ENCODE assay signal across 17 cellular contexts in genomic region chr9:136368190-136368589, GRCh38. TPM values are rescaled to one million over a fixed set of nuclear protein-coding genes. Genes with fewer than 3 reads are reported as not detected.
DNase-seq lines count a peak whose midpoint lies in the region; ATAC-seq, FAIRE-seq and TF ChIP-seq lines count a peak whose summit lies in the region.
"Had no signal": no experiment of that assay in that cellular context is flagged by ENCODE, and none has a peak within 500 bp of the region (broad histone marks: within the 10 kb centered on the region; RNA-seq: fewer than 3 reads in every experiment).

No MANE protein-coding gene starts in this region.

- no peak for TF ChIP-seq POLR2A in HepG2 (IDR thresholded peaks at IDR 0.05; ENCODE audit: insufficient read depth in 1 of 2, low read depth in 2 of 2, low read length in 2 of 2)
- TF ChIP-seq POLR2A in right lobe of liver (IDR thresholded peaks at IDR 0.05): no peak

- H2BK120ac ChIP-seq in neuronal stem cell (ENCODE audit: low read depth, low read length): no peak overlapping the region

- H3K9ac ChIP-seq in HepG2 (ENCODE audit: insufficient read depth, low read depth, low read length): no peak overlapping the region
- H3K9ac ChIP-seq in neuronal stem cell (ENCODE audit: low read depth, low read length, poor library complexity): peak overlapping the region; percentile 50

- no peak overlapping the region for H3K14ac ChIP-seq in neuronal stem cell (ENCODE audit: low read length)

- no peak overlapping the region for H3K4me2 ChIP-seq in HepG2 (ENCODE audit: low read depth, low read length)
- no peak overlapping the region for H3K4me2 ChIP-seq in neuronal stem cell (ENCODE audit: insufficient read depth, low read length, poor library complexity, severe bottlenecking)
- H3K4me2 ChIP-seq: PC-9 had no signal

- H2AK5ac ChIP-seq in neuronal stem cell (ENCODE audit: low read depth, low read length): peak overlapping the region; percentile 63

- intact Hi-C loops in HepG2 (cut with micrococcal nuclease; ENCODE audit: unreplicated experiment) (no loop called here), right lobe of liver (cut with DNase I) (no loop called here)

- H3K18ac ChIP-seq in neuronal stem cell (ENCODE audit: low read length): peak overlapping the region; percentile 71

- in situ Hi-C loops in HepG2 (cut with HindIII; ENCODE audit: extremely low pct_ligation_motif_present, low pct_unique_long_range_greater_than_20kb): no loop called here

- H3K27me3 ChIP-seq in HepG2 (ENCODE audit: control insufficient read depth in 1 of 2, insufficient read depth in 2 of 2, low read length in 2 of 2) (no peaks in the 10 kb centered on the region; a peak in 1 of 5 replicates), right lobe of liver (no peaks in the 10 kb centered on the region), neuronal stem cell (ENCODE audit: control insufficient read depth in 3 of 3, insufficient read depth in 3 of 3, low read depth in 1 of 3, low read length in 3 of 3) (peaks cover 0 to 2% (median 0%) of the 10 kb centered on the region in 3 experiments)
- H3K27me3 ChIP-seq: BE2C had no signal

- H3K4me1 ChIP-seq in HepG2 (ENCODE audit: insufficient read depth, low read length) (peaks cover 26% of the 10 kb centered on the region), right lobe of liver (peaks cover 2 to 19% (median 5%) of the 10 kb centered on the region in 4 donors), neuronal stem cell (ENCODE audit: control insufficient read depth in 2 of 2, insufficient read depth in 1 of 2, low read depth in 1 of 2, low read length in 2 of 2) (peaks cover 11 to 18% of the 10 kb centered on the region in 2 donors)

- H4K20me1 ChIP-seq in HepG2 (ENCODE audit: insufficient read depth, low read length): no peaks in the 10 kb centered on the region

- H2BK5ac ChIP-seq in neuronal stem cell (ENCODE audit: low read length): no peak overlapping the region

- no peak overlapping the region for H3K4ac ChIP-seq in neuronal stem cell (ENCODE audit: low read length)

- ATAC-seq in HepG2 (no peak), right lobe of liver (no peak)
- ATAC-seq: SK-N-SH treated with all-trans-retinoic acid at 6 μM for 48 hours had no signal

- no peak for TF ChIP-seq CTCF in HepG2 (CRISPR knock-in tag; IDR thresholded peaks at IDR 0.05)
- no peak for TF ChIP-seq CTCF in right lobe of liver (IDR thresholded peaks at IDR 0.05)

- CTCF ChIA-PET in HepG2 (lab: Yijun Ruan, JAX; ENCODE audit: low intra/inter-chr PET ratio, low total read pairs): no interaction called here

- FAIRE-seq in HepG2 (lab: Jason Lieb, UNC): no peak

- H3K27ac ChIP-seq in HepG2 (ENCODE audit: extremely low read length, insufficient read depth, low read length): no peak overlapping the region
- no peak overlapping the region for H3K27ac ChIP-seq in right lobe of liver
- H3K27ac ChIP-seq in neuronal stem cell (replicated peaks; ENCODE audit: low read length): no peak overlapping the region
- H3K27ac ChIP-seq: PC-9, RWPE1 had no signal

- TF ChIP-seq RAD21 in HepG2 (CRISPR knock-in tag; IDR thresholded peaks at IDR 0.05): no peak

- H3K23ac ChIP-seq in neuronal stem cell (ENCODE audit: low read depth, low read length, poor library complexity): peak overlapping the region; percentile 93

- 100% methylated on average over 6 of the region's 18 CpGs for WGBS in HepG2 (ENCODE audit: low lambda C conversion rate)
- WGBS in right lobe of liver (ENCODE audit: insufficient coverage, low coverage, low lambda C conversion rate, missing lambda C conversion rate): 80% methylated on average over 1 of the region's 18 CpGs
- WGBS in neuronal stem cell (ENCODE audit: extremely low coverage in 2 of 2, insufficient read length in 2 of 2, insufficient replicate concordance in 1 of 2), 2 donors: no CpG with 5 or more reads among the region's 18 CpGs

- H4K91ac ChIP-seq in neuronal stem cell (ENCODE audit: low read depth, low read length, poor library complexity): no peak overlapping the region

- POLR2A ChIA-PET in HepG2 (lab: Yijun Ruan, JAX): no interaction called here

- H3K4me3 ChIP-seq in HepG2 (replicated peaks in 1 of 3; ENCODE audit: insufficient read depth in 1 of 3, low read depth in 2 of 3, low read length in 3 of 3) (no peak overlapping the region), right lobe of liver (no peak overlapping the region), neuronal stem cell (ENCODE audit: low read length in 2 of 2) (no peak overlapping the region)
- H3K4me3 ChIP-seq: PC-9 had no signal

- no peak for TF ChIP-seq EP300 in HepG2 (IDR thresholded peaks at IDR 0.05; ENCODE audit: low read depth in 2 of 2, low read length in 2 of 2)
- no peak for TF ChIP-seq EP300 in HepG2 (CRISPR knock-in tag; IDR thresholded peaks at IDR 0.05; ENCODE audit: borderline replicate concordance)

- peaks cover 0 to 2% of the 10 kb centered on the region in 2 experiments; a peak in 1 of 5 replicates for H3K36me3 ChIP-seq in HepG2 (replicated peaks in 1 of 2; ENCODE audit: control insufficient read depth in 1 of 2, insufficient read depth in 2 of 2, low read length in 2 of 2)
- H3K36me3 ChIP-seq in right lobe of liver: no peaks in the 10 kb centered on the region
- peaks cover 0 to 3% of the 10 kb centered on the region in 2 donors for H3K36me3 ChIP-seq in neuronal stem cell (replicated peaks in 1 of 2; ENCODE audit: control insufficient read depth in 2 of 2, insufficient read depth in 2 of 2, low read length in 2 of 2)

- no peaks in the 10 kb centered on the region for H3K79me2 ChIP-seq in HepG2 (ENCODE audit: insufficient read depth, low read length)

- no peak overlapping the region for H2BK15ac ChIP-seq in neuronal stem cell (ENCODE audit: low read length)

- H3K79me1 ChIP-seq in neuronal stem cell (ENCODE audit: low read depth, low read length): peaks cover 6% of the 10 kb centered on the region

- no peak overlapping the region for H2BK12ac ChIP-seq in neuronal stem cell (ENCODE audit: low read length)

- H3K9me3 ChIP-seq in HepG2 (ENCODE audit: low read length): no peaks in the 10 kb centered on the region
- H3K9me3 ChIP-seq in right lobe of liver: no peaks in the 10 kb centered on the region
- peaks cover 0 to 3% of the 10 kb centered on the region in 2 donors for H3K9me3 ChIP-seq in neuronal stem cell (replicated peaks in 1 of 2; ENCODE audit: control insufficient read depth in 2 of 2, insufficient read depth in 1 of 2, low read depth in 1 of 2, low read length in 2 of 2)
- H3K9me3 ChIP-seq: BE2C had no signal

- BruUV-seq in HepG2 (replicated peaks; lab: Mats Ljungman, UMichigan): no TSS peak

- DNase-seq in HepG2 (ENCODE audit: low spot score) (no peak), right lobe of liver (no peak), neuronal stem cell (ENCODE audit: low spot score) (no peak), anterior cingulate cortex (lab: John Stamatoyannopoulos, UW) (no peak)
- DNase-seq: BE2C; CD4-positive, alpha-beta memory T cell; DMS153; GDM1; H9; NCI-H187; NCI-H2227 treated with DMSO at 0.1 percent for 48 hours; NCI-H510A treated with DMSO at 0.1 percent for 48 hours; NCI-H774; PC-9; SIG-M5 had no signal

- H2AFZ ChIP-seq in HepG2 (ENCODE audit: low read length): no peak overlapping the region
- no peak overlapping the region for H2AFZ ChIP-seq in neuronal stem cell (ENCODE audit: low read length)
- H2AFZ ChIP-seq: PC-9 had no signal

- no peak overlapping the region for H4K8ac ChIP-seq in neuronal stem cell (ENCODE audit: low read depth, low read length)

RNA-seq across cellular contexts. Expression of gene DNLZ, which starts 4.6 kb away (rescaled TPM):
- 5.4 and 8.0 TPM in 2 replicates for total RNA-seq in HepG2 (2016; rRNA removed; fragmentation: Illumina TruSeq; extraction: Trizol)
- 8.5 and 9.7 TPM in 2 replicates for total RNA-seq in HepG2 (2016; cell fraction: cytosol; rRNA removed; fragmentation: Illumina TruSeq; extraction: Trizol; ENCODE audit: low read depth)
- total RNA-seq in HepG2 (2016; cell fraction: insoluble cytoplasmic fraction; rRNA removed; fragmentation: Illumina TruSeq; extraction: Trizol): 5.7 and 10.6 TPM in 2 replicates
- 8.2 and 10.5 TPM in 2 replicates for total RNA-seq in HepG2 (2016; cell fraction: membrane; rRNA removed; fragmentation: Illumina TruSeq; extraction: Trizol)
- 2.7 and 3.8 TPM in 2 replicates for total RNA-seq in HepG2 (2016; cell fraction: nucleus; rRNA removed; fragmentation: Illumina TruSeq; extraction: Trizol)
- 3.4 and 4.5 TPM in 2 replicates for polyA plus RNA-seq in HepG2 (2011; rRNA removed)
- polyA plus RNA-seq in HepG2 (2011; cell fraction: cytosol; rRNA removed): 1.9 and 8.6 TPM in 2 replicates
- polyA plus RNA-seq in HepG2 (2011; cell fraction: nucleus; rRNA removed): 4.9 and 10.5 TPM in 2 replicates
- polyA plus RNA-seq in HepG2 (2012): 1.9 and 2.8 TPM in 2 replicates
- 8.4 and 8.5 TPM in 2 replicates for polyA plus RNA-seq in HepG2 (2016; cell fraction: cytosol; fragmentation: Illumina TruSeq; extraction: Trizol; ENCODE audit: low read depth)
- 4.0 and 5.1 TPM in 2 replicates for polyA plus RNA-seq in HepG2 (2016; cell fraction: insoluble cytoplasmic fraction; fragmentation: Illumina TruSeq; extraction: Trizol; ENCODE audit: low read depth)
- polyA plus RNA-seq in HepG2 (2016; cell fraction: membrane; fragmentation: Illumina TruSeq; extraction: Trizol; ENCODE audit: low read depth): 6.4 and 6.8 TPM in 2 replicates
- polyA plus RNA-seq in HepG2 (2016; cell fraction: nucleus; fragmentation: Illumina TruSeq; extraction: Trizol; ENCODE audit: insufficient read depth, low read depth): 5.5 and 7.2 TPM in 2 replicates
- polyA minus RNA-seq in HepG2 (2011; rRNA and poly(A)+ RNA removed; ENCODE audit: low replicate concordance): 0.90 and 2.5 TPM in 2 replicates
- 1.3 TPM in 1 of 2 replicates, not detected in the other for polyA minus RNA-seq in HepG2 (2011; cell fraction: cytosol; rRNA and poly(A)+ RNA removed)
- polyA minus RNA-seq in HepG2 (2011; cell fraction: nucleus; rRNA and poly(A)+ RNA removed): 2.6 and 2.8 TPM in 2 replicates
- total RNA-seq in right lobe of liver: 10 to 100 TPM in 3 of 6 experiments, 1 to 10 TPM in 3; 5.0 to 26.0 (median 10.4) TPM
- polyA plus RNA-seq in neuronal stem cell (2013, experiment 1 of 2): 6.7 TPM
- polyA plus RNA-seq in neuronal stem cell (2013, experiment 2 of 2): 6.9 TPM

RNA-seq across cellular contexts. Expression of gene CARD9, which starts 5.3 kb away (rescaled TPM):
- 3.6 and 7.4 TPM in 2 replicates for total RNA-seq in HepG2 (2016; rRNA removed; fragmentation: Illumina TruSeq; extraction: Trizol)
- 2.1 TPM in 2 replicates for total RNA-seq in HepG2 (2016; cell fraction: cytosol; rRNA removed; fragmentation: Illumina TruSeq; extraction: Trizol; ENCODE audit: low read depth)
- 3.4 and 7.7 TPM in 2 replicates for total RNA-seq in HepG2 (2016; cell fraction: insoluble cytoplasmic fraction; rRNA removed; fragmentation: Illumina TruSeq; extraction: Trizol)
- 1.7 and 2.5 TPM in 2 replicates for total RNA-seq in HepG2 (2016; cell fraction: membrane; rRNA removed; fragmentation: Illumina TruSeq; extraction: Trizol)
- total RNA-seq in HepG2 (2016; cell fraction: nucleus; rRNA removed; fragmentation: Illumina TruSeq; extraction: Trizol): 7.9 and 8.9 TPM in 2 replicates
- 3.3 and 7.2 TPM in 2 replicates for polyA plus RNA-seq in HepG2 (2011; rRNA removed)
- 1.3 and 2.2 TPM in 2 replicates for polyA plus RNA-seq in HepG2 (2011; cell fraction: cytosol; rRNA removed)
- polyA plus RNA-seq in HepG2 (2011; cell fraction: nucleus; rRNA removed): 51.0 and 60.5 TPM in 2 replicates
- polyA plus RNA-seq in HepG2 (2012): 2.6 and 4.5 TPM in 2 replicates
- 0.79 and 1.0 TPM in 2 replicates for polyA plus RNA-seq in HepG2 (2016; cell fraction: cytosol; fragmentation: Illumina TruSeq; extraction: Trizol; ENCODE audit: low read depth)
- polyA plus RNA-seq in HepG2 (2016; cell fraction: insoluble cytoplasmic fraction; fragmentation: Illumina TruSeq; extraction: Trizol; ENCODE audit: low read depth): 2.6 and 5.2 TPM in 2 replicates
- polyA plus RNA-seq in HepG2 (2016; cell fraction: membrane; fragmentation: Illumina TruSeq; extraction: Trizol; ENCODE audit: low read depth): 0.66 and 0.74 TPM in 2 replicates
- 23.4 and 24.3 TPM in 2 replicates for polyA plus RNA-seq in HepG2 (2016; cell fraction: nucleus; fragmentation: Illumina TruSeq; extraction: Trizol; ENCODE audit: insufficient read depth, low read depth)
- polyA minus RNA-seq in HepG2 (2011; rRNA and poly(A)+ RNA removed; ENCODE audit: low replicate concordance): 2.0 and 6.6 TPM in 2 replicates
- polyA minus RNA-seq in HepG2 (2011; cell fraction: cytosol; rRNA and poly(A)+ RNA removed): 0.62 and 0.99 TPM in 2 replicates
- 8.3 and 8.4 TPM in 2 replicates for polyA minus RNA-seq in HepG2 (2011; cell fraction: nucleus; rRNA and poly(A)+ RNA removed)
- total RNA-seq in right lobe of liver: 1 to 10 TPM in 3 of 6 experiments, under 1 TPM in 3; 0.48 to 1.6 (median 1.1) TPM
- 0.14 TPM for polyA plus RNA-seq in neuronal stem cell (2013, experiment 1 of 2)
- polyA plus RNA-seq in neuronal stem cell (2013, experiment 2 of 2): 0.17 TPM

RNA-seq across cellular contexts. Expression of gene SNAPC4, which starts 31.8 kb away (rescaled TPM):
- total RNA-seq in HepG2 (2016; rRNA removed; fragmentation: Illumina TruSeq; extraction: Trizol) (4.3 and 6.0 TPM in 2 replicates), right lobe of liver (1 to 10 TPM; 3.8 to 6.5 (median 5.4) TPM)
- total RNA-seq in HepG2 (2016; cell fraction: cytosol; rRNA removed; fragmentation: Illumina TruSeq; extraction: Trizol; ENCODE audit: low read depth): 0.51 and 0.88 TPM in 2 replicates
- 3.9 and 6.1 TPM in 2 replicates for total RNA-seq in HepG2 (2016; cell fraction: insoluble cytoplasmic fraction; rRNA removed; fragmentation: Illumina TruSeq; extraction: Trizol)
- 1.5 TPM in 2 replicates for total RNA-seq in HepG2 (2016; cell fraction: membrane; rRNA removed; fragmentation: Illumina TruSeq; extraction: Trizol)
- 7.0 and 9.4 TPM in 2 replicates for total RNA-seq in HepG2 (2016; cell fraction: nucleus; rRNA removed; fragmentation: Illumina TruSeq; extraction: Trizol)
- polyA plus RNA-seq in HepG2 (2011; rRNA removed): 2.0 and 3.3 TPM in 2 replicates
- 1.0 and 1.7 TPM in 2 replicates for polyA plus RNA-seq in HepG2 (2011; cell fraction: cytosol; rRNA removed)
- 20.5 and 27.4 TPM in 2 replicates for polyA plus RNA-seq in HepG2 (2011; cell fraction: nucleus; rRNA removed)
- polyA plus RNA-seq in HepG2 (2012): 3.3 TPM in 2 replicates
- polyA plus RNA-seq in HepG2 (2016; cell fraction: cytosol; fragmentation: Illumina TruSeq; extraction: Trizol; ENCODE audit: low read depth): 0.61 and 0.67 TPM in 2 replicates
- 3.3 and 4.8 TPM in 2 replicates for polyA plus RNA-seq in HepG2 (2016; cell fraction: insoluble cytoplasmic fraction; fragmentation: Illumina TruSeq; extraction: Trizol; ENCODE audit: low read depth)
- polyA plus RNA-seq in HepG2 (2016; cell fraction: membrane; fragmentation: Illumina TruSeq; extraction: Trizol; ENCODE audit: low read depth): 1.2 and 1.3 TPM in 2 replicates
- 37.0 and 38.1 TPM in 2 replicates for polyA plus RNA-seq in HepG2 (2016; cell fraction: nucleus; fragmentation: Illumina TruSeq; extraction: Trizol; ENCODE audit: insufficient read depth, low read depth)
- 1.5 and 5.2 TPM in 2 replicates for polyA minus RNA-seq in HepG2 (2011; rRNA and poly(A)+ RNA removed; ENCODE audit: low replicate concordance)
- 0.53 and 1.1 TPM in 2 replicates for polyA minus RNA-seq in HepG2 (2011; cell fraction: cytosol; rRNA and poly(A)+ RNA removed)
- 6.3 and 6.8 TPM in 2 replicates for polyA minus RNA-seq in HepG2 (2011; cell fraction: nucleus; rRNA and poly(A)+ RNA removed)
- polyA plus RNA-seq in neuronal stem cell (2013, experiment 1 of 2): 7.2 TPM
- 7.1 TPM for polyA plus RNA-seq in neuronal stem cell (2013, experiment 2 of 2)

RNA-seq across cellular contexts. Expression of gene GPSM1, which starts 40.9 kb away (rescaled TPM):
- total RNA-seq in HepG2 (2016; rRNA removed; fragmentation: Illumina TruSeq; extraction: Trizol): 0.59 and 1.0 TPM in 2 replicates
- 0.26 and 0.30 TPM in 2 replicates for total RNA-seq in HepG2 (2016; cell fraction: cytosol; rRNA removed; fragmentation: Illumina TruSeq; extraction: Trizol; ENCODE audit: low read depth)
- 0.55 and 1.1 TPM in 2 replicates for total RNA-seq in HepG2 (2016; cell fraction: insoluble cytoplasmic fraction; rRNA removed; fragmentation: Illumina TruSeq; extraction: Trizol)
- total RNA-seq in HepG2 (2016; cell fraction: membrane; rRNA removed; fragmentation: Illumina TruSeq; extraction: Trizol): 0.53 and 0.72 TPM in 2 replicates
- 0.72 and 0.81 TPM in 2 replicates for total RNA-seq in HepG2 (2016; cell fraction: nucleus; rRNA removed; fragmentation: Illumina TruSeq; extraction: Trizol)
- 2.4 and 3.4 TPM in 2 replicates for polyA plus RNA-seq in HepG2 (2011; rRNA removed)
- polyA plus RNA-seq in HepG2 (2011; cell fraction: cytosol; rRNA removed): 1.6 and 2.7 TPM in 2 replicates
- polyA plus RNA-seq in HepG2 (2011; cell fraction: nucleus; rRNA removed): 11.3 and 15.0 TPM in 2 replicates
- 1.2 and 1.6 TPM in 2 replicates for polyA plus RNA-seq in HepG2 (2012)
- 0.28 and 0.43 TPM in 2 replicates for polyA plus RNA-seq in HepG2 (2016; cell fraction: cytosol; fragmentation: Illumina TruSeq; extraction: Trizol; ENCODE audit: low read depth)
- 0.72 and 1.2 TPM in 2 replicates for polyA plus RNA-seq in HepG2 (2016; cell fraction: insoluble cytoplasmic fraction; fragmentation: Illumina TruSeq; extraction: Trizol; ENCODE audit: low read depth)
- polyA plus RNA-seq in HepG2 (2016; cell fraction: membrane; fragmentation: Illumina TruSeq; extraction: Trizol; ENCODE audit: low read depth): 0.61 and 1.2 TPM in 2 replicates
- polyA plus RNA-seq in HepG2 (2016; cell fraction: nucleus; fragmentation: Illumina TruSeq; extraction: Trizol; ENCODE audit: insufficient read depth, low read depth): 3.5 and 3.8 TPM in 2 replicates
- 2.9 and 5.8 TPM in 2 replicates for polyA minus RNA-seq in HepG2 (2011; rRNA and poly(A)+ RNA removed; ENCODE audit: low replicate concordance)
- 1.4 and 1.6 TPM in 2 replicates for polyA minus RNA-seq in HepG2 (2011; cell fraction: cytosol; rRNA and poly(A)+ RNA removed)
- polyA minus RNA-seq in HepG2 (2011; cell fraction: nucleus; rRNA and poly(A)+ RNA removed): 1.7 TPM in 2 replicates
- 1 to 10 TPM; 1.3 to 4.8 (median 4.1) TPM for total RNA-seq in right lobe of liver
- polyA plus RNA-seq in neuronal stem cell (2013, experiment 1 of 2): 37.4 TPM
- polyA plus RNA-seq in neuronal stem cell (2013, experiment 2 of 2): 37.2 TPM

RNA-seq across cellular contexts. Expression of gene ENTR1, which starts 42.2 kb away (rescaled TPM):
- total RNA-seq in HepG2 (2016; rRNA removed; fragmentation: Illumina TruSeq; extraction: Trizol) (56.6 and 76.4 TPM in 2 replicates), right lobe of liver (10 to 100 TPM; 27.9 to 53.5 (median 35.4) TPM)
- 47.6 and 52.6 TPM in 2 replicates for total RNA-seq in HepG2 (2016; cell fraction: cytosol; rRNA removed; fragmentation: Illumina TruSeq; extraction: Trizol; ENCODE audit: low read depth)
- total RNA-seq in HepG2 (2016; cell fraction: insoluble cytoplasmic fraction; rRNA removed; fragmentation: Illumina TruSeq; extraction: Trizol): 51.9 and 75.7 TPM in 2 replicates
- 90.1 and 92.9 TPM in 2 replicates for total RNA-seq in HepG2 (2016; cell fraction: membrane; rRNA removed; fragmentation: Illumina TruSeq; extraction: Trizol)
- total RNA-seq in HepG2 (2016; cell fraction: nucleus; rRNA removed; fragmentation: Illumina TruSeq; extraction: Trizol): 59.2 and 73.6 TPM in 2 replicates
- 70.1 and 84.2 TPM in 2 replicates for polyA plus RNA-seq in HepG2 (2011; rRNA removed)
- 35.5 and 40.6 TPM in 2 replicates for polyA plus RNA-seq in HepG2 (2011; cell fraction: cytosol; rRNA removed)
- 236 and 246 TPM in 2 replicates for polyA plus RNA-seq in HepG2 (2011; cell fraction: nucleus; rRNA removed)
- 48.1 and 65.0 TPM in 2 replicates for polyA plus RNA-seq in HepG2 (2012)
- polyA plus RNA-seq in HepG2 (2016; cell fraction: cytosol; fragmentation: Illumina TruSeq; extraction: Trizol; ENCODE audit: low read depth): 47.0 and 48.8 TPM in 2 replicates
- polyA plus RNA-seq in HepG2 (2016; cell fraction: insoluble cytoplasmic fraction; fragmentation: Illumina TruSeq; extraction: Trizol; ENCODE audit: low read depth): 57.5 and 58.8 TPM in 2 replicates
- 70.9 TPM in 2 replicates for polyA plus RNA-seq in HepG2 (2016; cell fraction: membrane; fragmentation: Illumina TruSeq; extraction: Trizol; ENCODE audit: low read depth)
- 178 and 194 TPM in 2 replicates for polyA plus RNA-seq in HepG2 (2016; cell fraction: nucleus; fragmentation: Illumina TruSeq; extraction: Trizol; ENCODE audit: insufficient read depth, low read depth)
- 57.8 and 122 TPM in 2 replicates for polyA minus RNA-seq in HepG2 (2011; rRNA and poly(A)+ RNA removed; ENCODE audit: low replicate concordance)
- 17.6 and 22.7 TPM in 2 replicates for polyA minus RNA-seq in HepG2 (2011; cell fraction: cytosol; rRNA and poly(A)+ RNA removed)
- polyA minus RNA-seq in HepG2 (2011; cell fraction: nucleus; rRNA and poly(A)+ RNA removed): 46.1 and 48.1 TPM in 2 replicates
- 53.7 TPM for polyA plus RNA-seq in neuronal stem cell (2013, experiment 1 of 2)
- polyA plus RNA-seq in neuronal stem cell (2013, experiment 2 of 2): 51.2 TPM
